Comparison of ENCODE assay signal across 32 cellular contexts in genomic region chr22:33119044-33119443, GRCh38.
DNase-seq lines count a peak whose midpoint lies in the region; ATAC-seq, FAIRE-seq and TF ChIP-seq lines count a peak whose summit lies in the region.
"Had no signal": no experiment of that assay in that cellular context is flagged by ENCODE, and none has a peak within 500 bp of the region (broad histone marks: within the 10 kb centered on the region; RNA-seq: fewer than 3 reads in every experiment).

No MANE protein-coding gene starts in this region.

- peak overlapping the region; percentile 40 for H3K27ac Mint-ChIP-seq in nephron progenitor cell
- H3K27ac Mint-ChIP-seq: B cell; CD14-positive monocyte; CD4-positive, alpha-beta memory T cell; CD4-positive, alpha-beta T cell; CD4-positive, CD25-positive, alpha-beta regulatory T cell; CD8-positive, alpha-beta memory T cell; CD8-positive, alpha-beta T cell had no signal

- H3K4me3 Mint-ChIP-seq in nephron progenitor cell = no peak overlapping the region
- H3K4me3 Mint-ChIP-seq: B cell; CD14-positive monocyte; CD4-positive, alpha-beta memory T cell; CD4-positive, alpha-beta T cell; CD4-positive, CD25-positive, alpha-beta regulatory T cell; CD8-positive, alpha-beta memory T cell; CD8-positive, alpha-beta T cell had no signal

- TF ChIP-seq POLR2A in K562 (conservative IDR thresholded peaks at IDR 0.05) = no peak
- TF ChIP-seq POLR2A in GM12892 (IDR thresholded peaks at IDR 0.05; ENCODE audit: low read depth, low read length) = no peak

- H3K79me2 ChIP-seq in K562 (ENCODE audit: control insufficient read depth, insufficient read depth, low read length) = no peaks in the 10 kb centered on the region

- no peak for DNase-seq in K562 (ENCODE audit: extremely low read depth in 1 of 4, low spot score in 3 of 4)
- no peak for DNase-seq in nephron progenitor cell
- DNase-seq in GM12892 (ENCODE audit: insufficient read length) = no peak
- DNase-seq: 8988T; ACHN; AML-193; BE2C; C1 segment of cervical spinal cord; Caco-2; Calu3; CD4-positive, alpha-beta memory T cell; CD4-positive, alpha-beta T cell; CD4-positive, CD25-positive, alpha-beta regulatory T cell; CD8-positive, alpha-beta memory T cell; CD8-positive, alpha-beta T cell; COR-L47; DMS 273 treated with DMSO at 0.1 percent for 48 hours; DMS153; DMS79; DMS79 treated with DMSO at 0.1 percent for 48 hours; DND-41; EL had no signal

- no peak overlapping the region for H3K27ac ChIP-seq in K562 (ENCODE audit: extremely low read depth, low read depth, low read length)
- H3K27ac ChIP-seq: 22Rv1; A549; BLaER1; BLaER1 treated with 17β-estradiol and CSF1 and Interleukin-3, amounts not matched to agents 10 nM and 100 nM; C4-2B had no signal

- TF ChIP-seq RAD21 in K562 (CRISPR knock-in tag; conservative IDR thresholded peaks at IDR 0.05 in 1 of 2, IDR thresholded peaks at IDR 0.05 in 1 of 2) = no peak

- no peak for TF ChIP-seq EP300 in K562 (IDR thresholded peaks at IDR 0.05; ENCODE audit: low read length)

- in situ Hi-C loops in K562 (cut with MboI) = no loop called here

- no peak overlapping the region for H3K9ac ChIP-seq in K562 (ENCODE audit: insufficient read depth in 1 of 2, low read depth in 2 of 2, low read length in 2 of 2)
- H3K9ac ChIP-seq: BLaER1; BLaER1 treated with 17β-estradiol and CSF1 and Interleukin-3, amounts not matched to agents 10 nM and 100 nM had no signal

- no peaks in the 10 kb centered on the region; a peak in 1 of 5 replicates for H3K4me1 ChIP-seq in K562 (replicated peaks in 1 of 2; ENCODE audit: control insufficient read depth in 2 of 2, insufficient read depth in 2 of 2, low read length in 2 of 2)
- H3K4me1 ChIP-seq: A549, BE2C, Caco-2 had no signal

- H3K9me3 Mint-ChIP-seq in nephron progenitor cell = no peaks in the 10 kb centered on the region
- H3K9me3 Mint-ChIP-seq: CD4-positive, alpha-beta T cell; CD8-positive, alpha-beta T cell had no signal

- CTCF ChIA-PET in K562 (lab: Yijun Ruan, JAX; ENCODE audit: low intra/inter-chr PET ratio) = no interaction called here

- ATAC-seq in K562 (no peak), HG03025 (IDR thresholded peaks at IDR 0.05; ENCODE audit: low FRiP score, unreplicated experiment) (no peak)
- ATAC-seq: A549; CD8-positive, alpha-beta T cell had no signal

- H3K4me2 ChIP-seq in K562 (ENCODE audit: insufficient read depth, low read length) = no peak overlapping the region
- H3K4me2 ChIP-seq: A549; BLaER1; BLaER1 treated with 17β-estradiol and CSF1 and Interleukin-3, amounts not matched to agents 10 nM and 100 nM had no signal

- H3K9me3 ChIP-seq in K562 (replicated peaks; ENCODE audit: control insufficient read depth, insufficient read depth, low read depth, low read length) = no peaks in the 10 kb centered on the region
- H3K9me3 ChIP-seq: A549, BE2C, Caco-2 had no signal

- peaks cover 3% of the 10 kb centered on the region for H3K27me3 Mint-ChIP-seq in nephron progenitor cell (ENCODE audit: low read depth, poor library complexity)
- H3K27me3 Mint-ChIP-seq: B cell; CD4-positive, alpha-beta memory T cell; CD4-positive, alpha-beta T cell; CD4-positive, CD25-positive, alpha-beta regulatory T cell had no signal

- no peaks in the 10 kb centered on the region for H3K36me3 Mint-ChIP-seq in nephron progenitor cell (ENCODE audit: low read depth)
- H3K36me3 Mint-ChIP-seq: CD14-positive monocyte; CD4-positive, alpha-beta memory T cell; CD4-positive, CD25-positive, alpha-beta regulatory T cell; CD8-positive, alpha-beta memory T cell; CD8-positive, alpha-beta T cell had no signal

- H3K27me3 ChIP-seq in K562 (ENCODE audit: control insufficient read depth in 2 of 2, insufficient read depth in 2 of 2, low read length in 2 of 2) = no peaks in the 10 kb centered on the region
- H3K27me3 ChIP-seq: BE2C; BLaER1; BLaER1 treated with 17β-estradiol and CSF1 and Interleukin-3, amounts not matched to agents 10 nM and 100 nM had no signal

- H4K20me1 ChIP-seq in K562 (replicated peaks; ENCODE audit: control insufficient read depth, insufficient read depth, low read length) = no peaks in the 10 kb centered on the region
- H4K20me1 ChIP-seq: BLaER1; BLaER1 treated with 17β-estradiol and CSF1 and Interleukin-3, amounts not matched to agents 10 nM and 100 nM had no signal

- H3K4me1 Mint-ChIP-seq in nephron progenitor cell = peaks cover 13% of the 10 kb centered on the region
- H3K4me1 Mint-ChIP-seq: B cell; CD14-positive monocyte; CD4-positive, alpha-beta memory T cell; CD4-positive, CD25-positive, alpha-beta regulatory T cell; CD8-positive, alpha-beta memory T cell had no signal

- no peaks in the 10 kb centered on the region for H3K9me1 ChIP-seq in K562 (ENCODE audit: control insufficient read depth, insufficient read depth, low read length)

- no TSS peak for BruUV-seq in K562 (replicated peaks; lab: Mats Ljungman, UMichigan)

- WGBS in K562 (ENCODE audit: insufficient coverage, low coverage, missing lambda C conversion rate) = 7% methylated on average over 2 of the region's 2 CpGs

- intact Hi-C loops in K562 (cut with micrococcal nuclease) = no loop called here

- POLR2A ChIA-PET in K562 (lab: Yijun Ruan, JAX) = interaction anchor here (0.6 kb wide), 1 partner anchor 61 kb away, joined by 4 read pairs; the partner anchor contains the start of gene SYN3

- FAIRE-seq in K562 (lab: Jason Lieb, UNC) (no peak), GM12892 (lab: Jason Lieb, UNC) (no peak)
- FAIRE-seq: A204.1, A549, D721Med had no signal

- TF ChIP-seq CTCF in K562 (IDR thresholded peaks at IDR 0.05 in 2 of 3, conservative IDR thresholded peaks at IDR 0.05 in 1 of 3; ENCODE audit: insufficient read depth in 2 of 3, low read depth in 1 of 3, low read length in 3 of 3) (no peak), nephron progenitor cell (IDR thresholded peaks at IDR 0.05) (no peak)

- no peak overlapping the region for H3K4me3 ChIP-seq in K562
- H3K4me3 ChIP-seq: A549; BLaER1; BLaER1 treated with 17β-estradiol and CSF1 and Interleukin-3, amounts not matched to agents 10 nM and 100 nM had no signal

- no peaks in the 10 kb centered on the region for H3K36me3 ChIP-seq in K562 (ENCODE audit: control insufficient read depth, insufficient read depth, low read length)
- H3K36me3 ChIP-seq: BE2C; BLaER1; BLaER1 treated with 17β-estradiol and CSF1 and Interleukin-3, amounts not matched to agents 10 nM and 100 nM had no signal

- no peak overlapping the region for H2AFZ ChIP-seq in K562 (ENCODE audit: low read depth, low read length)

TF ChIP-seq in K562, 482 proteins besides CTCF, POLR2A, EP300 and RAD21:
- TF ChIP-seq NFE2 (IDR thresholded peaks at IDR 0.05; ENCODE audit: low read depth) (0 out of 2 replicates have a peak, but pooled peaks have one; percentile 15), CHD1 (IDR thresholded peaks at IDR 0.05; ENCODE audit: low read length) (no peak), MAFG (tag; conservative IDR thresholded peaks at IDR 0.05) (0 out of 2 replicates have a peak, but pooled peaks have one; percentile 17), MAFK (IDR thresholded peaks at IDR 0.05; ENCODE audit: low read length) (no peak; the same call in 1 of the 2 replicates), LCOR (CRISPR knock-in tag; IDR thresholded peaks at IDR 0.05) (no peak), MAFF (IDR thresholded peaks at IDR 0.05; ENCODE audit: low read length) (0 out of 2 replicates have a peak, but pooled peaks have one; percentile 4), ZNF143 (CRISPR knock-in tag; IDR thresholded peaks at IDR 0.05) (no peak), C11orf30 (IDR thresholded peaks at IDR 0.05; ENCODE audit: low read depth) (peak; percentile 58; the same call in 1 of the 2 replicates), PRDM10 (IDR thresholded peaks at IDR 0.05; ENCODE audit: partially characterized antibody) (no peak), ZNF316 (IDR thresholded peaks at IDR 0.05) (peak; percentile 83), ZNF133 (CRISPR knock-in tag; IDR thresholded peaks at IDR 0.05) (no peak)
